In genomic region chr11:57294225-57295131, GRCh38 we compare ENCODE assay signal across 9 cellular contexts. TPM values are rescaled to one million over a fixed set of nuclear protein-coding genes. Genes with fewer than 3 reads are reported as not detected.
DNase-seq lines count a peak whose midpoint lies in the region; ATAC-seq and TF ChIP-seq lines count a peak whose summit lies in the region.
"Had no signal": no experiment of that assay in that cellular context is flagged by ENCODE, and none has a peak within 500 bp of the region (broad histone marks: within the 10 kb centered on the region; RNA-seq: fewer than 3 reads in every experiment).

No MANE protein-coding gene starts in this region.

- H3K27ac Mint-ChIP-seq in nephron, result peak overlapping the region; percentile 74 to 88 (median 76)
- no peak overlapping the region for H3K27ac Mint-ChIP-seq in endodermal cell
- H3K27ac Mint-ChIP-seq: T-helper 2 cell treated with Interferon-gamma antibody and Interleukin-4, amounts not matched to agents 5 μg/mL and 100 μg/mL, for 36 hours had no signal

- peaks cover 7% of the 10 kb centered on the region for H3K9me3 ChIP-seq in endodermal cell (ENCODE audit: control insufficient read depth, low read length)

- peak overlapping the region; percentile 7 to 56 (median 50) for H3K4me3 Mint-ChIP-seq in nephron
- no peak overlapping the region for H3K4me3 Mint-ChIP-seq in endodermal cell
- H3K4me3 Mint-ChIP-seq: T-helper 2 cell treated with Interferon-gamma antibody and Interleukin-4, amounts not matched to agents 5 μg/mL and 100 μg/mL, for 36 hours had no signal

- DNase-seq in NCI-H1092 (lab: John Stamatoyannopoulos, UW), result peak; percentile 96
- peak; percentile 65 for DNase-seq in dermis blood vessel endothelial cell
- DNase-seq in endodermal cell, result no peak
- DNase-seq in DMS114 treated with DMSO at 0.1 percent for 48 hours (lab: John Stamatoyannopoulos, UW; ENCODE audit: unreplicated experiment), result no peak

- peaks cover 8% of the 10 kb centered on the region for H3K27me3 Mint-ChIP-seq in nephron (ENCODE audit: low read depth)
- no peaks in the 10 kb centered on the region for H3K27me3 Mint-ChIP-seq in endodermal cell (ENCODE audit: insufficient read depth)

- peaks cover 34% of the 10 kb centered on the region for H3K36me3 Mint-ChIP-seq in nephron (ENCODE audit: low read depth)
- H3K36me3 Mint-ChIP-seq in endodermal cell (ENCODE audit: low read depth), result peaks cover 32% of the 10 kb centered on the region

- H3K4me1 ChIP-seq in endodermal cell (ENCODE audit: control insufficient read depth, insufficient read depth, low read length), result peaks cover 1% of the 10 kb centered on the region

- WGBS in endodermal cell (ENCODE audit: insufficient coverage in 1 of 2, insufficient read length in 1 of 2), 2 experiments, result 97 to 100% methylated on average over 2 of the region's 2 CpGs

- H3K27me3 ChIP-seq in endodermal cell (ENCODE audit: control insufficient read depth, insufficient read depth, low read length, poor library complexity, severe bottlenecking), result no peaks in the 10 kb centered on the region

- TF ChIP-seq CTCF in C4-2B (conservative IDR thresholded peaks at IDR 0.05) (no peak), nephron (IDR thresholded peaks at IDR 0.05; ENCODE audit: unreplicated experiment in 3 of 3) (no peak), endodermal cell (conservative IDR thresholded peaks at IDR 0.05) (no peak)

- peaks cover 14% of the 10 kb centered on the region for H3K36me3 ChIP-seq in endodermal cell (ENCODE audit: control insufficient read depth, insufficient read depth, low read length)

- H3K9me3 Mint-ChIP-seq in nephron, result peaks cover 21% of the 10 kb centered on the region
- H3K9me3 Mint-ChIP-seq in endodermal cell, result peaks cover 7% of the 10 kb centered on the region
- H3K9me3 Mint-ChIP-seq: T-helper 2 cell treated with Interferon-gamma antibody and Interleukin-4, amounts not matched to agents 5 μg/mL and 100 μg/mL, for 36 hours had no signal

- H3K27ac ChIP-seq in C4-2B (peak overlapping the region; percentile 36), endodermal cell (ENCODE audit: low read depth, low read length) (no peak overlapping the region)

- no peak overlapping the region for H3K9ac ChIP-seq in endodermal cell (ENCODE audit: extremely low read depth, low read length, poor library complexity, severe bottlenecking)

- no peak for ATAC-seq in HG02678 (IDR thresholded peaks at IDR 0.05; ENCODE audit: unreplicated experiment)
- ATAC-seq in HG03159 (IDR thresholded peaks at IDR 0.05; ENCODE audit: unreplicated experiment), result no peak

- H3K4me1 Mint-ChIP-seq in nephron, result peaks cover 39% of the 10 kb centered on the region
- peaks cover 4% of the 10 kb centered on the region for H3K4me1 Mint-ChIP-seq in endodermal cell

- H3K4me3 ChIP-seq in endodermal cell (ENCODE audit: low read length), result no peak overlapping the region

RNA-seq across cellular contexts. Expression of gene TNKS1BP1, which starts 30.3 kb away (rescaled TPM):
- total RNA-seq in dermis blood vessel endothelial cell, result 74.3 and 79.6 TPM in 2 replicates
- total RNA-seq in endodermal cell, result 10 to 100 TPM; 60.4 to 73.8 TPM
- polyA plus RNA-seq in endodermal cell (2013, experiment 1 of 2), result 107 TPM
- polyA plus RNA-seq in endodermal cell (2013, experiment 2 of 2), result 101 TPM

RNA-seq across cellular contexts. Expression of gene SSRP1, which starts 41.2 kb away (rescaled TPM):
- 58.9 and 160 TPM in 2 replicates for total RNA-seq in dermis blood vessel endothelial cell
- 100 to 1,000 TPM; 145 to 182 TPM for total RNA-seq in endodermal cell
- 235 TPM for polyA plus RNA-seq in endodermal cell (2013, experiment 1 of 2)
- 227 TPM for polyA plus RNA-seq in endodermal cell (2013, experiment 2 of 2)

RNA-seq across cellular contexts. Expression of gene P2RX3, which starts 43.7 kb away (rescaled TPM):
- total RNA-seq in dermis blood vessel endothelial cell (not detected in 2 replicates), endodermal cell (not detected)
- 45.8 TPM for polyA plus RNA-seq in endodermal cell (2013, experiment 1 of 2)
- polyA plus RNA-seq in endodermal cell (2013, experiment 2 of 2), result 37.0 TPM

RNA-seq across cellular contexts. Expression of gene APLNR, which starts 57.4 kb away (rescaled TPM):
- total RNA-seq in dermis blood vessel endothelial cell (3.0 and 19.6 TPM in 2 replicates), endodermal cell (1 to 10 TPM; 3.7 to 4.2 TPM)
- polyA plus RNA-seq in endodermal cell (2013, experiment 1 of 2), result 13.9 TPM
- 15.2 TPM for polyA plus RNA-seq in endodermal cell (2013, experiment 2 of 2)

Comparison
In these comparisons a context has a peak if more than half of its experiments do, and no peak if none do; other contexts are left out.
1. DNase-seq: peak in NCI-H1092 (single experiment) and dermis blood vessel endothelial cell (single experiment); none in endodermal cell (single experiment) and DMS114 treated with DMSO at 0.1 percent for 48 hours (single experiment).